In genomic region chr14:59160492-59160891, GRCh38 we compare ENCODE assay signal across 2 cellular contexts.
TF ChIP-seq lines count a peak whose summit lies in the region.

No MANE protein-coding gene starts in this region.

TF ChIP-seq in HepG2, 621 proteins besides CTCF, POLR2A, EP300 and RAD21 (continued from another document):
- TF ChIP-seq PLSCR1 (CRISPR knock-in tag; IDR thresholded peaks at IDR 0.05; ENCODE audit: borderline replicate concordance) (no peak), NKX3-1 (CRISPR knock-in tag; IDR thresholded peaks at IDR 0.05) (no peak), ATRX (CRISPR knock-in tag; IDR thresholded peaks at IDR 0.05; ENCODE audit: borderline replicate concordance) (no peak), ZNF552 (CRISPR knock-in tag; IDR thresholded peaks at IDR 0.05; ENCODE audit: borderline replicate concordance) (no peak), ZNF563 (CRISPR knock-in tag; IDR thresholded peaks at IDR 0.05) (no peak), SP1 (IDR thresholded peaks at IDR 0.05) (no peak), SP1 (CRISPR knock-in tag; IDR thresholded peaks at IDR 0.05) (no peak), TEAD2 (CRISPR knock-in tag; IDR thresholded peaks at IDR 0.05) (no peak), MNT (IDR thresholded peaks at IDR 0.05) (no peak), TFDP2 (CRISPR knock-in tag; IDR thresholded peaks at IDR 0.05) (no peak), YY1 (IDR thresholded peaks at IDR 0.05; ENCODE audit: insufficient read depth, insufficient replicate concordance, low read depth, low read length) (no peak), ZMAT5 (CRISPR knock-in tag; IDR thresholded peaks at IDR 0.05; ENCODE audit: borderline replicate concordance, low read depth) (no peak), MTA1 (CRISPR knock-in tag; IDR thresholded peaks at IDR 0.05; ENCODE audit: borderline replicate concordance) (no peak), ZNF142 (CRISPR knock-in tag; IDR thresholded peaks at IDR 0.05) (no peak), ZNF782 (CRISPR knock-in tag; IDR thresholded peaks at IDR 0.05; ENCODE audit: borderline replicate concordance) (no peak), ELF3 (CRISPR knock-in tag; IDR thresholded peaks at IDR 0.05) (no peak), ZNF713 (CRISPR knock-in tag; IDR thresholded peaks at IDR 0.05) (no peak), SOX6 (IDR thresholded peaks at IDR 0.05) (no peak), SOX6 (CRISPR knock-in tag; IDR thresholded peaks at IDR 0.05) (no peak), ATF7-NPFF (CRISPR knock-in tag; IDR thresholded peaks at IDR 0.05; ENCODE audit: low read depth) (no peak), STAT5B (CRISPR knock-in tag; IDR thresholded peaks at IDR 0.05) (no peak)
TF ChIP-seq in HepG2: peak in this region for 0.

TF ChIP-seq in neural cell, 6 proteins besides CTCF, POLR2A, EP300 and RAD21 (continued from another document):
- TF ChIP-seq REST (IDR thresholded peaks at IDR 0.05; ENCODE audit: borderline replicate concordance) (peak; percentile 35), TAF1 (IDR thresholded peaks at IDR 0.05; ENCODE audit: low read depth) (no peak), MXI1 (conservative IDR thresholded peaks at IDR 0.05; ENCODE audit: poor library complexity, severe bottlenecking) (no peak), EZH2 (IDR thresholded peaks at IDR 0.05; ENCODE audit: borderline replicate concordance, insufficient read depth, low read length, poor library complexity, severe bottlenecking) (no peak), POLR2AphosphoS5 (IDR thresholded peaks at IDR 0.05) (no peak)
